In genomic region chr11:105611837-105612480, GRCh38 we compare ENCODE assay signal across 12 cellular contexts. TPM values are rescaled to one million over a fixed set of nuclear protein-coding genes. Genes with fewer than 3 reads are reported as not detected.
DNase-seq lines count a peak whose midpoint lies in the region; ATAC-seq, FAIRE-seq and TF ChIP-seq lines count a peak whose summit lies in the region.
"Had no signal": no experiment of that assay in that cellular context is flagged by ENCODE, and none has a peak within 500 bp of the region (broad histone marks: within the 10 kb centered on the region; RNA-seq: fewer than 3 reads in every experiment).

No MANE protein-coding gene starts in this region.

- H2AK5ac ChIP-seq in neuronal stem cell (ENCODE audit: low read depth, low read length), result no peak overlapping the region

- no peak overlapping the region for H3K4ac ChIP-seq in neuronal stem cell (ENCODE audit: low read length)

- H3K4me2 ChIP-seq in neuronal stem cell (ENCODE audit: insufficient read depth, low read length, poor library complexity, severe bottlenecking) (peak overlapping the region; percentile 34), Karpas-422 (ENCODE audit: low read depth, low read length, poor library complexity, severe bottlenecking) (no peak overlapping the region)

- H3K4me1 ChIP-seq in endocrine pancreas (ENCODE audit: control insufficient read depth, insufficient read depth, low read length), result no peaks in the 10 kb centered on the region
- peaks cover 8 to 18% of the 10 kb centered on the region in 2 donors for H3K4me1 ChIP-seq in neuronal stem cell (ENCODE audit: control insufficient read depth in 2 of 2, insufficient read depth in 1 of 2, low read depth in 1 of 2, low read length in 2 of 2)
- no peaks in the 10 kb centered on the region for H3K4me1 ChIP-seq in Karpas-422 (ENCODE audit: low read length)

- DNase-seq in GM12892 (ENCODE audit: insufficient read length), result no peak
- peak; percentile 26 for DNase-seq in NCI-H748 treated with DMSO at 0.1 percent for 48 hours (lab: John Stamatoyannopoulos, UW)
- no peak for DNase-seq in neuronal stem cell (ENCODE audit: low spot score)
- DNase-seq in putamen (ENCODE audit: low spot score), result no peak
- no peak for DNase-seq in Karpas-422
- DNase-seq: activated CD4-positive, CD25-positive, alpha-beta regulatory T cell treated with anti-CD3 and anti-CD28 coated beads, Interleukin-2, amount 50 U/mL, for 72 hours; activated T-cell treated with anti-CD3 and anti-CD28 coated beads, Interleukin-2, amount 50 U/mL, for 24 hours; amniotic stem cell; stimulated activated CD4-positive, alpha-beta T cell treated with anti-CD3 and anti-CD28 coated beads, Interleukin-4, amount 100 ng/mL, for 24 hours had no signal

- no peak overlapping the region for H4K8ac ChIP-seq in neuronal stem cell (ENCODE audit: low read depth, low read length)

- no peaks in the 10 kb centered on the region for H3K79me2 ChIP-seq in Karpas-422 (ENCODE audit: low read length)

- ATAC-seq in GM19324 (IDR thresholded peaks at IDR 0.05; ENCODE audit: low FRiP score, unreplicated experiment), result no peak

- no peak overlapping the region for H3K14ac ChIP-seq in neuronal stem cell (ENCODE audit: low read length)

- H3K9me2 ChIP-seq in Karpas-422 (replicated peaks; ENCODE audit: insufficient read depth, low read length), result no peaks in the 10 kb centered on the region

- no peak overlapping the region for H2BK5ac ChIP-seq in neuronal stem cell (ENCODE audit: low read length)

- H3K27ac ChIP-seq in neuronal stem cell (replicated peaks; ENCODE audit: low read length), result no peak overlapping the region
- no peak overlapping the region for H3K27ac ChIP-seq in Karpas-422 (ENCODE audit: low read length)

- H3K4me3 ChIP-seq in endocrine pancreas (ENCODE audit: control insufficient read depth, insufficient read depth, low read length) (peak overlapping the region; percentile 81), neuronal stem cell (ENCODE audit: low read length in 2 of 2) (peak overlapping the region in 1 of 2 donors; percentile 63), Karpas-422 (ENCODE audit: low read length) (no peak overlapping the region)

- H2BK120ac ChIP-seq in neuronal stem cell (ENCODE audit: low read depth, low read length), result no peak overlapping the region

- no peaks in the 10 kb centered on the region for H3K9me3 ChIP-seq in endocrine pancreas (ENCODE audit: control insufficient read depth, low read length)
- no peaks in the 10 kb centered on the region for H3K9me3 ChIP-seq in neuronal stem cell (replicated peaks in 1 of 2; ENCODE audit: control insufficient read depth in 2 of 2, insufficient read depth in 1 of 2, low read depth in 1 of 2, low read length in 2 of 2)
- no peaks in the 10 kb centered on the region for H3K9me3 ChIP-seq in Karpas-422 (ENCODE audit: low read length)

- no peak for TF ChIP-seq POLR2A in GM12892 (IDR thresholded peaks at IDR 0.05; ENCODE audit: low read depth, low read length)

- no CpG with 5 or more reads among the region's 7 CpGs for WGBS in neuronal stem cell (ENCODE audit: extremely low coverage in 2 of 2, insufficient read length in 2 of 2, insufficient replicate concordance in 1 of 2), 2 donors

- H3K23ac ChIP-seq in neuronal stem cell (ENCODE audit: low read depth, low read length, poor library complexity), result no peak overlapping the region

- H3K79me1 ChIP-seq in neuronal stem cell (ENCODE audit: low read depth, low read length), result no peaks in the 10 kb centered on the region

- H4K20me1 ChIP-seq in Karpas-422 (ENCODE audit: insufficient read depth, low read depth, low read length), result no peaks in the 10 kb centered on the region

- no peak overlapping the region for H3K18ac ChIP-seq in neuronal stem cell (ENCODE audit: low read length)

- no peak overlapping the region for H4K91ac ChIP-seq in neuronal stem cell (ENCODE audit: low read depth, low read length, poor library complexity)

- FAIRE-seq in GM12892 (lab: Jason Lieb, UNC), result peak; percentile 21
- FAIRE-seq: endometrium had no signal

- peaks cover 7% of the 10 kb centered on the region for H3K27me3 ChIP-seq in endocrine pancreas (ENCODE audit: control insufficient read depth, insufficient read depth, low read length)
- peaks cover 0 to 3% (median 0%) of the 10 kb centered on the region in 3 experiments for H3K27me3 ChIP-seq in neuronal stem cell (ENCODE audit: control insufficient read depth in 3 of 3, insufficient read depth in 3 of 3, low read depth in 1 of 3, low read length in 3 of 3)
- no peaks in the 10 kb centered on the region for H3K27me3 ChIP-seq in Karpas-422 (ENCODE audit: low read length)

- H3K36me3 ChIP-seq in endocrine pancreas (ENCODE audit: control insufficient read depth, insufficient read depth, low read length) (no peaks in the 10 kb centered on the region), neuronal stem cell (replicated peaks in 1 of 2; ENCODE audit: control insufficient read depth in 2 of 2, insufficient read depth in 2 of 2, low read length in 2 of 2) (no peaks in the 10 kb centered on the region), Karpas-422 (ENCODE audit: insufficient read depth, low read length) (no peaks in the 10 kb centered on the region)

- peak overlapping the region; percentile 95 for H2AFZ ChIP-seq in neuronal stem cell (ENCODE audit: low read length)
- no peak overlapping the region for H2AFZ ChIP-seq in Karpas-422 (ENCODE audit: low read length)

- no peak overlapping the region for H2BK12ac ChIP-seq in neuronal stem cell (ENCODE audit: low read length)

- no peak overlapping the region for H2BK15ac ChIP-seq in neuronal stem cell (ENCODE audit: low read length)

- H3K9ac ChIP-seq in endocrine pancreas (ENCODE audit: control insufficient read depth, insufficient read depth, low read length) (no peak overlapping the region), neuronal stem cell (ENCODE audit: low read depth, low read length, poor library complexity) (no peak overlapping the region), Karpas-422 (ENCODE audit: low read length) (no peak overlapping the region)

RNA-seq across cellular contexts. Expression of gene GRIA4, which starts 2.1 kb away (rescaled TPM):
- polyA plus RNA-seq in GM12892 (2012; ENCODE audit: missing spikeins), result not detected
- polyA plus RNA-seq in neuronal stem cell (2013, experiment 1 of 2), result 4.1 TPM
- 3.6 TPM for polyA plus RNA-seq in neuronal stem cell (2013, experiment 2 of 2)
- total RNA-seq in Karpas-422 (2014; rRNA removed; shearing (Covaris generic); ENCODE audit: low replicate concordance), result 0.19 TPM in 1 of 2 replicates, not detected in the other
